9 cellular contexts compared by ENCODE assay signal in genomic region chr4:130336585-130337217, GRCh38.
DNase-seq lines count a peak whose midpoint lies in the region; ATAC-seq and TF ChIP-seq lines count a peak whose summit lies in the region.
"Had no signal": no experiment of that assay in that cellular context is flagged by ENCODE, and none has a peak within 500 bp of the region (broad histone marks: within the 10 kb centered on the region; RNA-seq: fewer than 3 reads in every experiment).

No MANE protein-coding gene starts in this region.

- no peak overlapping the region for H3K27ac ChIP-seq in foreskin keratinocyte

- ATAC-seq in Right ventricle myocardium superior (ENCODE audit: poor library complexity) (peak; percentile 27), left ventricle myocardium superior (no peak), HG02870 (IDR thresholded peaks at IDR 0.05; ENCODE audit: unreplicated experiment) (peak; percentile 81), foreskin keratinocyte (peak; percentile 72), HG03139 (IDR thresholded peaks at IDR 0.05; ENCODE audit: unreplicated experiment) (no peak)

- H3K27ac Mint-ChIP-seq in activated CD4-positive, alpha-beta memory T cell treated with anti-CD3 and anti-CD28 coated beads for 36 hours: no peak overlapping the region
- H3K27ac Mint-ChIP-seq: activated naive CD8-positive, alpha-beta T cell treated with anti-CD3 and anti-CD28 coated beads, Interleukin-2, amount 10 ng/mL, durations not matched to agents 7 days and 5 days had no signal

- POLR2A ChIA-PET in activated CD4-positive, alpha-beta memory T cell treated with anti-CD3 and anti-CD28 coated beads for 36 hours (lab: Charles Lee): no interaction called here

- CTCF ChIA-PET in activated CD4-positive, alpha-beta memory T cell treated with anti-CD3 and anti-CD28 coated beads for 36 hours (lab: Charles Lee): no interaction called here

- peaks cover 2% of the 10 kb centered on the region for H3K9me3 Mint-ChIP-seq in activated CD4-positive, alpha-beta memory T cell treated with anti-CD3 and anti-CD28 coated beads for 36 hours
- H3K9me3 Mint-ChIP-seq: activated naive CD8-positive, alpha-beta T cell treated with anti-CD3 and anti-CD28 coated beads, Interleukin-2, amount 10 ng/mL, durations not matched to agents 7 days and 5 days had no signal

- TF ChIP-seq CTCF in foreskin keratinocyte (conservative IDR thresholded peaks at IDR 0.05): peak; percentile 59

- H3K4me1 ChIP-seq in foreskin keratinocyte: no peaks in the 10 kb centered on the region

- H3K27me3 Mint-ChIP-seq in activated CD4-positive, alpha-beta memory T cell treated with anti-CD3 and anti-CD28 coated beads for 36 hours: no peaks in the 10 kb centered on the region
- H3K27me3 Mint-ChIP-seq: activated naive CD8-positive, alpha-beta T cell treated with anti-CD3 and anti-CD28 coated beads, Interleukin-2, amount 10 ng/mL, durations not matched to agents 7 days and 5 days had no signal

- H3K27me3 ChIP-seq in foreskin keratinocyte: no peaks in the 10 kb centered on the region

- intact Hi-C loops in Right ventricle myocardium superior (cut with DNase I): no loop called here
- intact Hi-C loops in left ventricle myocardium superior (cut with micrococcal nuclease): no loop called here
- intact Hi-C loops in activated CD4-positive, alpha-beta memory T cell treated with anti-CD3 and anti-CD28 coated beads for 36 hours (cut with micrococcal nuclease): loop anchor here (5.0 kb wide), 1 partner anchor 276 kb away; no protein-coding TSS in a partner anchor

- DNase-seq in Right ventricle myocardium superior: no peak
- no peak for DNase-seq in left ventricle myocardium superior
- DNase-seq in NCI-H748 (lab: John Stamatoyannopoulos, UW; ENCODE audit: unreplicated experiment): peak; percentile 35
- peak in 1 of 2 donors; percentile 20 for DNase-seq in foreskin keratinocyte
- no peak for DNase-seq in activated CD4-positive, alpha-beta memory T cell treated with anti-CD3 and anti-CD28 coated beads for 36 hours
- DNase-seq in T-helper 1 cell: no peak
- DNase-seq: activated naive CD8-positive, alpha-beta T cell treated with anti-CD3 and anti-CD28 coated beads, Interleukin-2, amount 10 ng/mL, durations not matched to agents 7 days and 5 days had no signal

- no peaks in the 10 kb centered on the region for H3K36me3 Mint-ChIP-seq in activated CD4-positive, alpha-beta memory T cell treated with anti-CD3 and anti-CD28 coated beads for 36 hours
- H3K36me3 Mint-ChIP-seq: activated naive CD8-positive, alpha-beta T cell treated with anti-CD3 and anti-CD28 coated beads, Interleukin-2, amount 10 ng/mL, durations not matched to agents 7 days and 5 days had no signal

- H3K4me1 Mint-ChIP-seq in activated CD4-positive, alpha-beta memory T cell treated with anti-CD3 and anti-CD28 coated beads for 36 hours (ENCODE audit: low read depth): no peaks in the 10 kb centered on the region
- H3K4me1 Mint-ChIP-seq: activated naive CD8-positive, alpha-beta T cell treated with anti-CD3 and anti-CD28 coated beads, Interleukin-2, amount 10 ng/mL, durations not matched to agents 7 days and 5 days had no signal

- H3K4me3 Mint-ChIP-seq in activated CD4-positive, alpha-beta memory T cell treated with anti-CD3 and anti-CD28 coated beads for 36 hours: no peak overlapping the region
- H3K4me3 Mint-ChIP-seq: activated naive CD8-positive, alpha-beta T cell treated with anti-CD3 and anti-CD28 coated beads, Interleukin-2, amount 10 ng/mL, durations not matched to agents 7 days and 5 days had no signal

Comparison
In these comparisons a context has a peak if more than half of its experiments do, and no peak if none do; other contexts are left out.
1. ATAC-seq: peak in Right ventricle myocardium superior (single experiment), HG02870 (single experiment) and foreskin keratinocyte (single experiment); none in left ventricle myocardium superior (single experiment) and HG03139 (single experiment).